22 cellular contexts compared by ENCODE assay signal in genomic region chr16:13005836-13006235, GRCh38.
"Had no signal": no experiment of that assay in that cellular context is flagged by ENCODE, and none has a peak within 500 bp of the region (broad histone marks: within the 10 kb centered on the region; RNA-seq: fewer than 3 reads in every experiment).

No MANE protein-coding gene starts in this region.

- H3K27me3 ChIP-seq: foreskin keratinocyte, pancreas, right atrium auricular region, stomach, thyroid gland had no signal

- H3K4me3 ChIP-seq: esophagus muscularis mucosa, gastroesophageal sphincter, heart right ventricle, lower lobe of right lung, pancreas, right atrium auricular region, stomach, thyroid gland had no signal

- H3K27ac ChIP-seq: epithelial cell of prostate, esophagus muscularis mucosa, foreskin keratinocyte, gastroesophageal sphincter, heart right ventricle, lower lobe of right lung, pancreas, right atrium auricular region, stomach, thyroid gland had no signal

- DNase-seq: effector CD8-positive, alpha-beta T cell; endodermal cell; foreskin keratinocyte; glutamatergic neuron; heart right ventricle; hippocampal formation; left colon; left ventricle myocardium superior; lower lobe of right lung; naive thymus-derived CD8-positive, alpha-beta T cell; pancreas; stimulated activated CD4-positive, alpha-beta T cell treated with anti-CD3 and anti-CD28 coated beads, Interleukin-2, amount 100 ng/mL, for 24 hours; stimulated activated CD4-positive, alpha-beta T cell treated with anti-CD3 and anti-CD28 coated beads, Interleukin-4, amount 100 ng/mL, for 24 hours; stimulated activated naive CD4-positive, alpha-beta T cell treated with Interleukin-2 at 50 U/mL for 16 hours; stomach had no signal

- H3K36me3 ChIP-seq: esophagus muscularis mucosa, gastroesophageal sphincter, heart right ventricle, lower lobe of right lung, pancreas, right atrium auricular region, stomach, thyroid gland had no signal

- H3K9me3 ChIP-seq: esophagus muscularis mucosa, gastroesophageal sphincter, heart right ventricle, lower lobe of right lung, pancreas, right atrium auricular region, stomach, thyroid gland had no signal

- H3K4me1 ChIP-seq: esophagus muscularis mucosa, foreskin keratinocyte, gastroesophageal sphincter, heart right ventricle, lower lobe of right lung, pancreas, right atrium auricular region, stomach, thyroid gland had no signal

- ATAC-seq: foreskin keratinocyte; gastroesophageal sphincter; heart right ventricle; left colon; left ventricle myocardium superior; lower lobe of right lung; naive thymus-derived CD8-positive, alpha-beta T cell; pancreas; sciatic nerve; stimulated activated effector memory CD8-positive, alpha-beta T cell treated with anti-CD3 and anti-CD28 coated beads, Interleukin-12 subunit alpha, Interleukin-12 subunit beta, amount 100 ng/mL, for 72 hours had no signal
